Comparison of ENCODE assay signal across 1 cellular context in genomic region chr22:42519544-42520237, GRCh38.
TF ChIP-seq lines count a peak whose summit lies in the region.

Gene RRP7A, minus strand, starts transcription at chr22:42519796. Its CDS starts 10 bp downstream, at chr22:42519786.

TF ChIP-seq in HepG2, 621 proteins besides CTCF, POLR2A, EP300 and RAD21 (continued from another document and continues in another):
- TF ChIP-seq, protein P1, sequence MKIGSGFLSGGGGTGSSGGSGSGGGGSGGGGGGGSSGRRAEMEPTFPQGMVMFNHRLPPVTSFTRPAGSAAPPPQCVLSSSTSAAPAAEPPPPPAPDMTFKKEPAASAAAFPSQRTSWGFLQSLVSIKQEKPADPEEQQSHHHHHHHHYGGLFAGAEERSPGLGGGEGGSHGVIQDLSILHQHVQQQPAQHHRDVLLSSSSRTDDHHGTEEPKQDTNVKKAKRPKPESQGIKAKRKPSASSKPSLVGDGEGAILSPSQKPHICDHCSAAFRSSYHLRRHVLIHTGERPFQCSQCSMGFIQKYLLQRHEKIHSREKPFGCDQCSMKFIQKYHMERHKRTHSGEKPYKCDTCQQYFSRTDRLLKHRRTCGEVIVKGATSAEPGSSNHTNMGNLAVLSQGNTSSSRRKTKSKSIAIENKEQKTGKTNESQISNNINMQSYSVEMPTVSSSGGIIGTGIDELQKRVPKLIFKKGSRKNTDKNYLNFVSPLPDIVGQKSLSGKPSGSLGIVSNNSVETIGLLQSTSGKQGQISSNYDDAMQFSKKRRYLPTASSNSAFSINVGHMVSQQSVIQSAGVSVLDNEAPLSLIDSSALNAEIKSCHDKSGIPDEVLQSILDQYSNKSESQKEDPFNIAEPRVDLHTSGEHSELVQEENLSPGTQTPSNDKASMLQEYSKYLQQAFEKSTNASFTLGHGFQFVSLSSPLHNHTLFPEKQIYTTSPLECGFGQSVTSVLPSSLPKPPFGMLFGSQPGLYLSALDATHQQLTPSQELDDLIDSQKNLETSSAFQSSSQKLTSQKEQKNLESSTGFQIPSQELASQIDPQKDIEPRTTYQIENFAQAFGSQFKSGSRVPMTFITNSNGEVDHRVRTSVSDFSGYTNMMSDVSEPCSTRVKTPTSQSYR (CRISPR knock-in tag; IDR thresholded peaks at IDR 0.05; ENCODE audit: borderline replicate concordance), result no peak
- TF ChIP-seq ZIK1 (CRISPR knock-in tag; IDR thresholded peaks at IDR 0.05; ENCODE audit: borderline replicate concordance, low read depth) (no peak), ZNF138 (CRISPR knock-in tag; IDR thresholded peaks at IDR 0.05; ENCODE audit: low read depth) (no peak), ZNF557 (CRISPR knock-in tag; IDR thresholded peaks at IDR 0.05) (no peak), ZNF329 (CRISPR knock-in tag; IDR thresholded peaks at IDR 0.05; ENCODE audit: low read depth) (no peak), YEATS2 (CRISPR knock-in tag; IDR thresholded peaks at IDR 0.05; ENCODE audit: borderline replicate concordance) (no peak; the same call in 1 of the 2 replicates), ZNF687 (CRISPR knock-in tag; IDR thresholded peaks at IDR 0.05) (peak; percentile 66), ZSCAN22 (CRISPR knock-in tag; IDR thresholded peaks at IDR 0.05) (no peak), POLR2G (IDR thresholded peaks at IDR 0.05; ENCODE audit: low read depth, low read length) (peak; percentile 67; the same call in 1 of the 2 replicates), HNRNPK (IDR thresholded peaks at IDR 0.05; ENCODE audit: low read depth, low read length, poor library complexity, severe bottlenecking) (no peak), FIP1L1 (IDR thresholded peaks at IDR 0.05; ENCODE audit: borderline replicate concordance, insufficient read depth, low read depth, low read length) (no peak), ZSCAN12 (CRISPR knock-in tag; IDR thresholded peaks at IDR 0.05) (no peak), ZNF546 (CRISPR knock-in tag; conservative IDR thresholded peaks at IDR 0.05) (no peak), CAMTA2 (CRISPR knock-in tag; IDR thresholded peaks at IDR 0.05; ENCODE audit: borderline replicate concordance) (0 out of 2 replicates have a peak, but pooled peaks have one; percentile 31), KLF16 (CRISPR knock-in tag; IDR thresholded peaks at IDR 0.05) (no peak), ZNF543 (CRISPR knock-in tag; IDR thresholded peaks at IDR 0.05) (no peak), CSRNP2 (CRISPR knock-in tag; conservative IDR thresholded peaks at IDR 0.05; ENCODE audit: low read depth) (no peak), XRCC5 (optimal IDR thresholded peaks at IDR 0.05; ENCODE audit: low read length) (no peak), ELK4 (CRISPR knock-in tag; IDR thresholded peaks at IDR 0.05; ENCODE audit: borderline replicate concordance) (no peak), ZNF383 (CRISPR knock-in tag; IDR thresholded peaks at IDR 0.05; ENCODE audit: borderline replicate concordance) (no peak), TBX3 (IDR thresholded peaks at IDR 0.05; ENCODE audit: borderline replicate concordance) (no peak), ZNF235 (CRISPR knock-in tag; IDR thresholded peaks at IDR 0.05; ENCODE audit: borderline replicate concordance) (peak; percentile 36; the same call in 1 of the 2 replicates), FOXM1 (CRISPR knock-in tag; IDR thresholded peaks at IDR 0.05) (no peak), MEIS1 (CRISPR knock-in tag; IDR thresholded peaks at IDR 0.05; ENCODE audit: borderline replicate concordance) (no peak), HNRNPLL (IDR thresholded peaks at IDR 0.05; ENCODE audit: low read depth, low read length, poor library complexity, severe bottlenecking) (peak; percentile 20), GATAD1 (CRISPR knock-in tag; IDR thresholded peaks at IDR 0.05) (peak; percentile 87), PCBP1 (IDR thresholded peaks at IDR 0.05; ENCODE audit: borderline replicate concordance, low read depth, low read length) (no peak), NR2F1 (CRISPR knock-in tag; IDR thresholded peaks at IDR 0.05) (no peak), ZNF800 (CRISPR knock-in tag; IDR thresholded peaks at IDR 0.05) (no peak), ELF3 (CRISPR knock-in tag; IDR thresholded peaks at IDR 0.05) (peak; percentile 55; the same call in 1 of the 2 replicates), ZNF251 (CRISPR knock-in tag; IDR thresholded peaks at IDR 0.05) (no peak), YY1 (IDR thresholded peaks at IDR 0.05; ENCODE audit: insufficient read depth, insufficient replicate concordance, low read depth, low read length) (peak; percentile 95), KMT2B (CRISPR knock-in tag; IDR thresholded peaks at IDR 0.05) (no peak), SIN3A (IDR thresholded peaks at IDR 0.05; ENCODE audit: borderline replicate concordance, low read depth, low read length) (no peak), NCOA2 (CRISPR knock-in tag; IDR thresholded peaks at IDR 0.05) (no peak), ZNF530 (CRISPR knock-in tag; IDR thresholded peaks at IDR 0.05; ENCODE audit: low read depth) (no peak), SALL1 (CRISPR knock-in tag; IDR thresholded peaks at IDR 0.05) (peak; percentile 25; the same call in 1 of the 2 replicates), ZFP36L2 (CRISPR knock-in tag; IDR thresholded peaks at IDR 0.05) (no peak)
- TF ChIP-seq, protein P2, sequence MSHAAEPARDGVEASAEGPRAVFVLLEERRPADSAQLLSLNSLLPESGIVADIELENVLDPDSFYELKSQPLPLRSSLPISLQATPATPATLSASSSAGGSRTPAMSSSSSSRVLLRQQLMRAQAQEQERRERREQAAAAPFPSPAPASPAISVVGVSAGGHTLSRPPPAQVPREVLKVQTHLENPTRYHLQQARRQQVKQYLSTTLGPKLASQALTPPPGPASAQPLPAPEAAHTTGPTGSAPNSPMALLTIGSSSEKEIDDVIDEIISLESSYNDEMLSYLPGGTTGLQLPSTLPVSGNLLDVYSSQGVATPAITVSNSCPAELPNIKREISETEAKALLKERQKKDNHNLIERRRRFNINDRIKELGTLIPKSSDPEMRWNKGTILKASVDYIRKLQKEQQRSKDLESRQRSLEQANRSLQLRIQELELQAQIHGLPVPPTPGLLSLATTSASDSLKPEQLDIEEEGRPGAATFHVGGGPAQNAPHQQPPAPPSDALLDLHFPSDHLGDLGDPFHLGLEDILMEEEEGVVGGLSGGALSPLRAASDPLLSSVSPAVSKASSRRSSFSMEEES (CRISPR knock-in tag; IDR thresholded peaks at IDR 0.05), result no peak
- TF ChIP-seq, protein P3, sequence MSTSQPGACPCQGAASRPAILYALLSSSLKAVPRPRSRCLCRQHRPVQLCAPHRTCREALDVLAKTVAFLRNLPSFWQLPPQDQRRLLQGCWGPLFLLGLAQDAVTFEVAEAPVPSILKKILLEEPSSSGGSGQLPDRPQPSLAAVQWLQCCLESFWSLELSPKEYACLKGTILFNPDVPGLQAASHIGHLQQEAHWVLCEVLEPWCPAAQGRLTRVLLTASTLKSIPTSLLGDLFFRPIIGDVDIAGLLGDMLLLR (CRISPR knock-in tag; IDR thresholded peaks at IDR 0.05), result 0 out of 2 replicates have a peak, but pooled peaks have one; percentile 22
- TF ChIP-seq, protein P4, sequence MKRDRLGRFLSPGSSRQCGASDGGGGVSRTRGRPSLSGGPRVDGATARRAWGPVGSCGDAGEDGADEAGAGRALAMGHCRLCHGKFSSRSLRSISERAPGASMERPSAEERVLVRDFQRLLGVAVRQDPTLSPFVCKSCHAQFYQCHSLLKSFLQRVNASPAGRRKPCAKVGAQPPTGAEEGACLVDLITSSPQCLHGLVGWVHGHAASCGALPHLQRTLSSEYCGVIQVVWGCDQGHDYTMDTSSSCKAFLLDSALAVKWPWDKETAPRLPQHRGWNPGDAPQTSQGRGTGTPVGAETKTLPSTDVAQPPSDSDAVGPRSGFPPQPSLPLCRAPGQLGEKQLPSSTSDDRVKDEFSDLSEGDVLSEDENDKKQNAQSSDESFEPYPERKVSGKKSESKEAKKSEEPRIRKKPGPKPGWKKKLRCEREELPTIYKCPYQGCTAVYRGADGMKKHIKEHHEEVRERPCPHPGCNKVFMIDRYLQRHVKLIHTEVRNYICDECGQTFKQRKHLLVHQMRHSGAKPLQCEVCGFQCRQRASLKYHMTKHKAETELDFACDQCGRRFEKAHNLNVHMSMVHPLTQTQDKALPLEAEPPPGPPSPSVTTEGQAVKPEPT (CRISPR knock-in tag; IDR thresholded peaks at IDR 0.05; ENCODE audit: low read depth), result no peak
- TF ChIP-seq, protein P5, sequence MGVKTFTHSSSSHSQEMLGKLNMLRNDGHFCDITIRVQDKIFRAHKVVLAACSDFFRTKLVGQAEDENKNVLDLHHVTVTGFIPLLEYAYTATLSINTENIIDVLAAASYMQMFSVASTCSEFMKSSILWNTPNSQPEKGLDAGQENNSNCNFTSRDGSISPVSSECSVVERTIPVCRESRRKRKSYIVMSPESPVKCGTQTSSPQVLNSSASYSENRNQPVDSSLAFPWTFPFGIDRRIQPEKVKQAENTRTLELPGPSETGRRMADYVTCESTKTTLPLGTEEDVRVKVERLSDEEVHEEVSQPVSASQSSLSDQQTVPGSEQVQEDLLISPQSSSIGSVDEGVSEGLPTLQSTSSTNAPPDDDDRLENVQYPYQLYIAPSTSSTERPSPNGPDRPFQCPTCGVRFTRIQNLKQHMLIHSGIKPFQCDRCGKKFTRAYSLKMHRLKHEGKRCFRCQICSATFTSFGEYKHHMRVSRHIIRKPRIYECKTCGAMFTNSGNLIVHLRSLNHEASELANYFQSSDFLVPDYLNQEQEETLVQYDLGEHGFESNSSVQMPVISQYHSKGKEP (CRISPR knock-in tag; IDR thresholded peaks at IDR 0.05), result no peak
- TF ChIP-seq, protein P6, sequence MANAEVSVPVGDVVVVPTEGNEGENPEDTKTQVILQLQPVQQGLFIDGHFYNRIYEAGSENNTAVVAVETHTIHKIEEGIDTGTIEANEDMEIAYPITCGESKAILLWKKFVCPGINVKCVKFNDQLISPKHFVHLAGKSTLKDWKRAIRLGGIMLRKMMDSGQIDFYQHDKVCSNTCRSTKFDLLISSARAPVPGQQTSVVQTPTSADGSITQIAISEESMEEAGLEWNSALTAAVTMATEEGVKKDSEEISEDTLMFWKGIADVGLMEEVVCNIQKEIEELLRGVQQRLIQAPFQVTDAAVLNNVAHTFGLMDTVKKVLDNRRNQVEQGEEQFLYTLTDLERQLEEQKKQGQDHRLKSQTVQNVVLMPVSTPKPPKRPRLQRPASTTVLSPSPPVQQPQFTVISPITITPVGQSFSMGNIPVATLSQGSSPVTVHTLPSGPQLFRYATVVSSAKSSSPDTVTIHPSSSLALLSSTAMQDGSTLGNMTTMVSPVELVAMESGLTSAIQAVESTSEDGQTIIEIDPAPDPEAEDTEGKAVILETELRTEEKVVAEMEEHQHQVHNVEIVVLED (CRISPR knock-in tag; IDR thresholded peaks at IDR 0.05; ENCODE audit: borderline replicate concordance), result peak; percentile 60; the same call in 1 of the 2 replicates
